Comparison of ENCODE assay signal across 22 cellular contexts in genomic region chrX:46198858-46199257, GRCh38.
"Had no signal": no experiment of that assay in that cellular context is flagged by ENCODE, and none has a peak within 500 bp of the region (broad histone marks: within the 10 kb centered on the region; RNA-seq: fewer than 3 reads in every experiment).

No MANE protein-coding gene starts in this region.

- H3K36me3 ChIP-seq: cardiac muscle cell, gastrocnemius medialis, lower lobe of right lung, right lobe of liver, stomach, suprapubic skin, tibial nerve had no signal

- H3K27ac ChIP-seq: cardiac muscle cell, gastrocnemius medialis, lower lobe of right lung, right lobe of liver, stomach, suprapubic skin, tibial nerve had no signal

- ATAC-seq: activated T-cell treated with anti-CD3 and anti-CD28 coated beads, Interleukin-2, amount 50 U/mL, for 4 hours; gastrocnemius medialis; left colon; lower lobe of right lung; naive thymus-derived CD4-positive, alpha-beta T cell; stimulated activated effector memory CD8-positive, alpha-beta T cell treated with anti-CD3 and anti-CD28 coated beads, Interleukin-12 subunit alpha, Interleukin-12 subunit beta, amount 100 ng/mL, for 72 hours had no signal

- DNase-seq: activated CD4-positive, alpha-beta T cell treated with anti-CD3 and anti-CD28 coated beads, Interleukin-2, amount 50 U/mL, for 4 hours; activated CD8-positive, alpha-beta memory T cell treated with anti-CD3 and anti-CD28 coated beads, Interleukin-2, amount 50 U/mL, for 48 hours; activated naive CD4-positive, alpha-beta T cell treated with Interleukin-2 at 50 U/mL for 16 hours; activated naive CD8-positive, alpha-beta T cell treated with anti-CD3 and anti-CD28 coated beads for 36 hours; activated T-cell treated with anti-CD3 and anti-CD28 coated beads, Interleukin-2, amount 50 U/mL, for 4 hours; amniotic stem cell; gastrocnemius medialis; hippocampal formation; left colon; lower lobe of right lung; naive thymus-derived CD4-positive, alpha-beta T cell; occipital lobe; right lobe of liver; small intestine; stimulated activated CD4-positive, alpha-beta T cell treated with anti-CD3 and anti-CD28 coated beads, Interleukin-2, amount 100 ng/mL, for 24 hours; stomach; T-helper 1 cell; T-helper 9 cell had no signal

- H3K27me3 ChIP-seq: cardiac muscle cell, gastrocnemius medialis, right lobe of liver, suprapubic skin, tibial nerve had no signal

- H3K4me1 ChIP-seq: gastrocnemius medialis, lower lobe of right lung, right lobe of liver, stomach, suprapubic skin, tibial nerve had no signal

- H3K9me3 ChIP-seq: gastrocnemius medialis, lower lobe of right lung, right lobe of liver, suprapubic skin, tibial nerve had no signal

- H3K4me3 ChIP-seq: cardiac muscle cell, gastrocnemius medialis, lower lobe of right lung, right lobe of liver, stomach, suprapubic skin, tibial nerve had no signal
